18 cellular contexts compared by ENCODE assay signal in genomic region chr7:152367170-152367569, GRCh38.
"Had no signal": no experiment of that assay in that cellular context is flagged by ENCODE, and none has a peak within 500 bp of the region (broad histone marks: within the 10 kb centered on the region; RNA-seq: fewer than 3 reads in every experiment).

No MANE protein-coding gene starts in this region.

- H3K27ac Mint-ChIP-seq: progenitor cell of endocrine pancreas; stimulated activated naive B cell treated with anti-CD40 and anti-IgM and Interleukin-4, amounts not matched to agents 10 μg/mL and 1 μg/mL and 100 μg/mL, for 72 hours had no signal

- H3K4me3 Mint-ChIP-seq: naive thymus-derived CD8-positive, alpha-beta T cell; stimulated activated naive B cell treated with anti-CD40 and anti-IgM and Interleukin-4, amounts not matched to agents 10 μg/mL and 1 μg/mL and 100 μg/mL, for 72 hours had no signal

- H3K27me3 Mint-ChIP-seq: naive thymus-derived CD8-positive, alpha-beta T cell; progenitor cell of endocrine pancreas; stimulated activated naive B cell treated with anti-CD40 and anti-IgM and Interleukin-4, amounts not matched to agents 10 μg/mL and 1 μg/mL and 100 μg/mL, for 72 hours had no signal

- H3K27ac ChIP-seq: coronary artery, gastroesophageal sphincter, ovary, spleen, stomach, thoracic aorta, transverse colon had no signal

- H3K4me3 ChIP-seq: coronary artery, gastroesophageal sphincter, ovary, spleen, thoracic aorta, transverse colon had no signal

- DNase-seq: central memory CD4-positive, alpha-beta T cell; effector CD8-positive, alpha-beta T cell; glutamatergic neuron; islet precursor cell; naive thymus-derived CD8-positive, alpha-beta T cell; stimulated activated CD4-positive, alpha-beta T cell treated with anti-CD3 and anti-CD28 coated beads, Interleukin-2, amount 100 ng/mL, for 24 hours; stimulated activated CD4-positive, alpha-beta T cell treated with anti-CD3 and anti-CD28 coated beads, Interleukin-4, amount 100 ng/mL, for 4 hours; stimulated activated naive B cell treated with anti-CD40 and anti-IgM and Interleukin-4, amounts not matched to agents 10 μg/mL and 1 μg/mL and 100 μg/mL, for 72 hours had no signal

- H3K27me3 ChIP-seq: gastroesophageal sphincter, ovary, spleen, stomach, transverse colon had no signal

- H3K9me3 ChIP-seq: gastroesophageal sphincter, ovary, transverse colon had no signal

- FAIRE-seq: endometrium had no signal

- H3K36me3 ChIP-seq: gastroesophageal sphincter, ovary, thoracic aorta, transverse colon had no signal

- ATAC-seq: esophagus mucosa; naive thymus-derived CD8-positive, alpha-beta T cell; stimulated activated naive B cell treated with anti-CD40 and anti-IgM and Interleukin-4, amounts not matched to agents 10 μg/mL and 1 μg/mL and 100 μg/mL, for 72 hours had no signal
